19 cellular contexts compared by ENCODE assay signal in genomic region chr9:130167927-130168326, GRCh38. TPM values are rescaled to one million over a fixed set of nuclear protein-coding genes. Genes with fewer than 3 reads are reported as not detected.
DNase-seq lines count a peak whose midpoint lies in the region; ATAC-seq and TF ChIP-seq lines count a peak whose summit lies in the region.
"Had no signal": no experiment of that assay in that cellular context is flagged by ENCODE, and none has a peak within 500 bp of the region (broad histone marks: within the 10 kb centered on the region; RNA-seq: fewer than 3 reads in every experiment).

No MANE protein-coding gene starts in this region.

- peak; percentile 14 for DNase-seq in activated naive CD8-positive, alpha-beta T cell treated with anti-CD3 and anti-CD28 coated beads, Interleukin-2, amount 50 U/mL, for 24 hours
- DNase-seq in activated naive CD8-positive, alpha-beta T cell treated with anti-CD3 and anti-CD28 coated beads for 36 hours = no peak
- DNase-seq in WTC11 (ENCODE audit: low spot score) = no peak
- peak; percentile 15 for DNase-seq in glutamatergic neuron
- DNase-seq in activated effector memory CD4-positive, alpha-beta T cell treated with Interleukin-2 at 50 U/mL for 16 hours = no peak
- DNase-seq in SW 1271 (lab: John Stamatoyannopoulos, UW) = no peak
- DNase-seq in AG20443 (ENCODE audit: low spot score) = no peak
- no peak for DNase-seq in NAMALWA (ENCODE audit: low spot score)
- DNase-seq: CD4-positive, CD25-positive, alpha-beta regulatory T cell; DMS153; GOT3; KG1; NCI-H2081; NCI-H510A; SHP77 treated with DMSO at 0.1 percent for 48 hours; thyroid gland had no signal

- H3K36me3 Mint-ChIP-seq in activated naive CD8-positive, alpha-beta T cell treated with anti-CD3 and anti-CD28 coated beads, Interleukin-2, amount 50 U/mL, for 24 hours (ENCODE audit: low read depth) = no peaks in the 10 kb centered on the region
- no peaks in the 10 kb centered on the region for H3K36me3 Mint-ChIP-seq in activated naive CD8-positive, alpha-beta T cell treated with anti-CD3 and anti-CD28 coated beads for 36 hours
- no peaks in the 10 kb centered on the region for H3K36me3 Mint-ChIP-seq in WTC11
- no peaks in the 10 kb centered on the region for H3K36me3 Mint-ChIP-seq in glutamatergic neuron (ENCODE audit: unreplicated experiment)
- H3K36me3 Mint-ChIP-seq: CD4-positive, CD25-positive, alpha-beta regulatory T cell; stimulated activated memory B cell treated with anti-CD40 and anti-IgM and Interleukin-4, amounts not matched to agents 10 μg/mL and 1 μg/mL and 100 μg/mL, for 72 hours had no signal

- CTCF ChIA-PET in WTC11 (lab: Charles Lee) = interaction anchor here (1.0 to 1.1 kb wide), 2 partner anchors 43 to 72 kb away, joined by 3 read pairs; no protein-coding TSS in a partner anchor

- no peak for ATAC-seq in activated naive CD8-positive, alpha-beta T cell treated with anti-CD3 and anti-CD28 coated beads, Interleukin-2, amount 50 U/mL, for 24 hours
- ATAC-seq in WTC11 = peak; percentile 29
- ATAC-seq: activated CD4-positive, CD25-positive, alpha-beta regulatory T cell treated with anti-CD3 and anti-CD28 coated beads, Interleukin-2, amount 50 U/mL, for 24 hours; activated T-helper 17 cell treated with anti-CD3 and anti-CD28 coated beads, Interleukin-2, amount 50 U/mL, for 72 hours; stimulated activated memory B cell treated with anti-CD40 and anti-IgM and Interleukin-4, amounts not matched to agents 10 μg/mL and 1 μg/mL and 100 μg/mL, for 72 hours had no signal

- POLR2A ChIA-PET in WTC11 (lab: Charles Lee) = no interaction called here

- peaks cover 17% of the 10 kb centered on the region for H3K4me1 Mint-ChIP-seq in activated naive CD8-positive, alpha-beta T cell treated with anti-CD3 and anti-CD28 coated beads, Interleukin-2, amount 50 U/mL, for 24 hours
- H3K4me1 Mint-ChIP-seq in activated naive CD8-positive, alpha-beta T cell treated with anti-CD3 and anti-CD28 coated beads for 36 hours = peaks cover 5% of the 10 kb centered on the region
- H3K4me1 Mint-ChIP-seq in WTC11 (peaks cover 7% of the 10 kb centered on the region), glutamatergic neuron (ENCODE audit: low read depth, unreplicated experiment) (peaks cover 10% of the 10 kb centered on the region)

- peaks cover 25% of the 10 kb centered on the region for H3K27me3 Mint-ChIP-seq in activated naive CD8-positive, alpha-beta T cell treated with anti-CD3 and anti-CD28 coated beads, Interleukin-2, amount 50 U/mL, for 24 hours
- peaks cover 13% of the 10 kb centered on the region for H3K27me3 Mint-ChIP-seq in activated naive CD8-positive, alpha-beta T cell treated with anti-CD3 and anti-CD28 coated beads for 36 hours
- peaks cover 9% of the 10 kb centered on the region for H3K27me3 Mint-ChIP-seq in WTC11 (ENCODE audit: low read depth)
- H3K27me3 Mint-ChIP-seq in glutamatergic neuron (ENCODE audit: unreplicated experiment) = peaks cover 6% of the 10 kb centered on the region

- no peak for TF ChIP-seq CTCF in WTC11 (IDR thresholded peaks at IDR 0.05)
- no peak for TF ChIP-seq CTCF in glutamatergic neuron (IDR thresholded peaks at IDR 0.05; ENCODE audit: partially characterized antibody, unreplicated experiment)

- no peak overlapping the region for H3K4me3 Mint-ChIP-seq in activated naive CD8-positive, alpha-beta T cell treated with anti-CD3 and anti-CD28 coated beads, Interleukin-2, amount 50 U/mL, for 24 hours
- no peak overlapping the region for H3K4me3 Mint-ChIP-seq in activated naive CD8-positive, alpha-beta T cell treated with anti-CD3 and anti-CD28 coated beads for 36 hours
- H3K4me3 Mint-ChIP-seq in WTC11 = no peak overlapping the region
- no peak overlapping the region for H3K4me3 Mint-ChIP-seq in glutamatergic neuron (ENCODE audit: unreplicated experiment)
- H3K4me3 Mint-ChIP-seq: activated T-helper 17 cell treated with anti-CD3 and anti-CD28 coated beads, Interleukin-2, amount 50 U/mL, for 72 hours; CD4-positive, CD25-positive, alpha-beta regulatory T cell; stimulated activated memory B cell treated with anti-CD40 and anti-IgM and Interleukin-4, amounts not matched to agents 10 μg/mL and 1 μg/mL and 100 μg/mL, for 72 hours had no signal

- no peak overlapping the region for H3K27ac Mint-ChIP-seq in activated naive CD8-positive, alpha-beta T cell treated with anti-CD3 and anti-CD28 coated beads, Interleukin-2, amount 50 U/mL, for 24 hours
- H3K27ac Mint-ChIP-seq in activated naive CD8-positive, alpha-beta T cell treated with anti-CD3 and anti-CD28 coated beads for 36 hours = no peak overlapping the region
- H3K27ac Mint-ChIP-seq in WTC11 (no peak overlapping the region), glutamatergic neuron (ENCODE audit: unreplicated experiment) (no peak overlapping the region)
- H3K27ac Mint-ChIP-seq: activated T-helper 17 cell treated with anti-CD3 and anti-CD28 coated beads, Interleukin-2, amount 50 U/mL, for 72 hours; CD4-positive, CD25-positive, alpha-beta regulatory T cell; stimulated activated memory B cell treated with anti-CD40 and anti-IgM and Interleukin-4, amounts not matched to agents 10 μg/mL and 1 μg/mL and 100 μg/mL, for 72 hours had no signal

- H3K9me3 Mint-ChIP-seq in activated naive CD8-positive, alpha-beta T cell treated with anti-CD3 and anti-CD28 coated beads, Interleukin-2, amount 50 U/mL, for 24 hours = no peaks in the 10 kb centered on the region
- H3K9me3 Mint-ChIP-seq in activated naive CD8-positive, alpha-beta T cell treated with anti-CD3 and anti-CD28 coated beads for 36 hours = no peaks in the 10 kb centered on the region
- no peaks in the 10 kb centered on the region for H3K9me3 Mint-ChIP-seq in WTC11
- H3K9me3 Mint-ChIP-seq in glutamatergic neuron (ENCODE audit: unreplicated experiment) = peaks cover 2% of the 10 kb centered on the region
- H3K9me3 Mint-ChIP-seq: activated T-helper 17 cell treated with anti-CD3 and anti-CD28 coated beads, Interleukin-2, amount 50 U/mL, for 72 hours; CD4-positive, CD25-positive, alpha-beta regulatory T cell; stimulated activated memory B cell treated with anti-CD40 and anti-IgM and Interleukin-4, amounts not matched to agents 10 μg/mL and 1 μg/mL and 100 μg/mL, for 72 hours had no signal

TF ChIP-seq in WTC11, 78 proteins besides CTCF, POLR2A, EP300 and RAD21:
- TF ChIP-seq HMGA2 (CRISPR knock-in tag; IDR thresholded peaks at IDR 0.05) (no peak), ZNF423 (CRISPR knock-in tag; IDR thresholded peaks at IDR 0.05) (peak; percentile 56; the same call in 1 of the 2 replicates)

RNA-seq across cellular contexts. Expression of gene NCS1, which starts 4.3 kb away (rescaled TPM):
- 10 to 100 TPM; 10.5 to 11.9 TPM for total RNA-seq in activated naive CD8-positive, alpha-beta T cell treated with anti-CD3 and anti-CD28 coated beads for 36 hours
- total RNA-seq in WTC11 (2021) (31.8 to 32.6 TPM (median 32.4 TPM) in 3 replicates), glutamatergic neuron (ENCODE audit: unreplicated experiment) (312 TPM)

Comparison
In these comparisons a context has a peak if more than half of its experiments do, and no peak if none do; other contexts are left out.
1. DNase-seq: peak in activated naive CD8-positive, alpha-beta T cell treated with anti-CD3 and anti-CD28 coated beads, Interleukin-2, amount 50 U/mL, for 24 hours (single experiment) and glutamatergic neuron (single experiment); none in activated naive CD8-positive, alpha-beta T cell treated with anti-CD3 and anti-CD28 coated beads for 36 hours (single experiment), WTC11 (single experiment), activated effector memory CD4-positive, alpha-beta T cell treated with Interleukin-2 at 50 U/mL for 16 hours (single experiment), SW 1271 (0 of 2), AG20443 (single experiment) and NAMALWA (single experiment).